In the genomic region with DNA sequence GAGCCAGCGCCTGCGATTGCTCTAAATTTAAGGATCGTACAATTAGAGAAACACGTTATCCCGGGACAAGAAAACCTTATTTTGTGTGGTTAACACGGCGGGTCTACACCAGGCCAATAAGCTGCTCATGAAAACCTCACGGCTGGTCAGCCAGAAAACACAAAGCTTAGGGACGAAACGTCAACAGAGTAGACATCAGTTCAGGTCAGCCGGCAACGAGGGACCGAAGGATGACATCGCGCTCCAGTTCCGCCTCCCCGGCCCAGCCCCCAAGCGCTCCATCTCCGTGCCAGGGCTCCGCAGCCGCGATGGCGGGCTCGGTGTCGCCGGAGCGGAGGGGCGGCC, we compare ENCODE assay signal across 8 cellular contexts. TPM values are rescaled to one million over a fixed set of nuclear protein-coding genes. Genes with fewer than 3 reads are reported as not detected.
DNase-seq lines count a peak whose midpoint lies in the region; ATAC-seq and TF ChIP-seq lines count a peak whose summit lies in the region.

No MANE protein-coding gene starts in this region.

- H3K9me3 ChIP-seq in HUES64 (ENCODE audit: insufficient read depth, low read depth, low read length) (no peaks in the 10 kb centered on the region), psoas muscle (no peaks in the 10 kb centered on the region)

- peak overlapping the region; percentile 82 for H3K9ac ChIP-seq in HUES64 (ENCODE audit: low read depth, low read length)

- H3K27ac ChIP-seq in HUES64 (ENCODE audit: low read depth, low read length) (peak overlapping the region; percentile 84; the same call in 1 of the 2 replicates), psoas muscle (peak overlapping the region; percentile 95)

- POLR2A ChIA-PET in activated CD8-positive, alpha-beta T cell treated with anti-CD3 and anti-CD28 coated beads for 36 hours (lab: Charles Lee), result interaction anchor here (1.0 to 1.2 kb wide), 3 partner anchors 10 to 357 kb away, joined by 3 to 6 read pairs (median 6); a partner anchor contains a TSS

- H3K9me3 Mint-ChIP-seq in Calu3 (ENCODE audit: low read depth, unreplicated experiment), result no peaks in the 10 kb centered on the region
- no peaks in the 10 kb centered on the region for H3K9me3 Mint-ChIP-seq in activated CD8-positive, alpha-beta T cell treated with anti-CD3 and anti-CD28 coated beads for 36 hours

- peaks cover 6% of the 10 kb centered on the region; the same call in 1 of the 2 replicates for H3K4me1 ChIP-seq in HUES64 (ENCODE audit: insufficient read depth, low read length)
- H3K4me1 ChIP-seq in psoas muscle, result peaks cover 31% of the 10 kb centered on the region

- BruUV-seq in Calu3 (replicated peaks; lab: Mats Ljungman, UMichigan), result no TSS peak

- H3K27me3 ChIP-seq in HUES64 (ENCODE audit: insufficient read depth, low read length) (no peaks in the 10 kb centered on the region), psoas muscle (ENCODE audit: insufficient read depth in 3 of 3, low read length in 2 of 3) (no peaks in the 10 kb centered on the region)

- H3K36me3 Mint-ChIP-seq in Calu3 (ENCODE audit: insufficient read depth, unreplicated experiment), result peaks cover 42% of the 10 kb centered on the region
- H3K36me3 Mint-ChIP-seq in activated CD8-positive, alpha-beta T cell treated with anti-CD3 and anti-CD28 coated beads for 36 hours (ENCODE audit: low read depth), result peaks cover 21% of the 10 kb centered on the region

- peak overlapping the region; percentile 81 for H3K4me3 Mint-ChIP-seq in Calu3 (ENCODE audit: low read depth, unreplicated experiment)
- peak overlapping the region; percentile 88 for H3K4me3 Mint-ChIP-seq in activated CD8-positive, alpha-beta T cell treated with anti-CD3 and anti-CD28 coated beads for 36 hours

- ATAC-seq in GM21423 (IDR thresholded peaks at IDR 0.05; ENCODE audit: unreplicated experiment) (peak; percentile 46), psoas muscle (peak in 3 of 4 donors; percentile 57 to 68 (median 64))
- ATAC-seq in activated CD8-positive, alpha-beta T cell treated with anti-CD3 and anti-CD28 coated beads for 36 hours, result peak; percentile 49

- under 1% methylated on average over 28 of the region's 28 CpGs for WGBS in HUES64
- WGBS in psoas muscle, 3 donors, result 0% methylated on average over 22 to 28 of the region's 28 CpGs

- H3K27me3 Mint-ChIP-seq in Calu3 (ENCODE audit: unreplicated experiment), result no peaks in the 10 kb centered on the region
- H3K27me3 Mint-ChIP-seq in activated CD8-positive, alpha-beta T cell treated with anti-CD3 and anti-CD28 coated beads for 36 hours, result no peaks in the 10 kb centered on the region

- H3K4me3 ChIP-seq in HUES64 (ENCODE audit: low read length) (peak overlapping the region; percentile 93), psoas muscle (peak overlapping the region; percentile 76)

- CTCF ChIA-PET in Calu3 (lab: Charles Lee), result interaction anchor here (1.3 kb wide), 1 partner anchor 363 kb away, joined by 3 read pairs; no protein-coding TSS in a partner anchor
- CTCF ChIA-PET in activated CD8-positive, alpha-beta T cell treated with anti-CD3 and anti-CD28 coated beads for 36 hours (lab: Charles Lee), result interaction anchor here (1.0 to 1.3 kb wide), 3 partner anchors 10 to 356 kb away, joined by 3 to 7 read pairs (median 4); a partner anchor contains a TSS

- peaks cover 37% of the 10 kb centered on the region for H3K36me3 ChIP-seq in HUES64 (ENCODE audit: insufficient read depth, low read length)
- H3K36me3 ChIP-seq in psoas muscle (ENCODE audit: insufficient read depth in 1 of 2, low read depth in 1 of 2), result peaks cover 4 to 43% of the 10 kb centered on the region in 2 donors

- TF ChIP-seq CTCF in Calu3 (IDR thresholded peaks at IDR 0.05; ENCODE audit: unreplicated experiment) (no peak), psoas muscle (IDR thresholded peaks at IDR 0.05) (no peak)
- TF ChIP-seq CTCF in activated CD8-positive, alpha-beta T cell treated with anti-CD3 and anti-CD28 coated beads for 36 hours (IDR thresholded peaks at IDR 0.05), result no peak

- peak overlapping the region; percentile 81 for H3K27ac Mint-ChIP-seq in Calu3 (ENCODE audit: unreplicated experiment)
- peak overlapping the region; percentile 96 for H3K27ac Mint-ChIP-seq in activated CD8-positive, alpha-beta T cell treated with anti-CD3 and anti-CD28 coated beads for 36 hours

- DNase-seq in Calu3, result no peak
- no peak for DNase-seq in activated CD8-positive, alpha-beta T cell treated with anti-CD3 and anti-CD28 coated beads for 36 hours
- peak; percentile 81 for DNase-seq in cardiac septum (ENCODE audit: low spot score)
- no peak for DNase-seq in psoas muscle
- no peak for DNase-seq in NK-92 treated with Interleukin-12 subunit alpha and Interleukin-12 subunit beta, amount 100 ng/mL, for 24 hours (lab: John Stamatoyannopoulos, UW)
- no peak for DNase-seq in NCI-H1092 (lab: John Stamatoyannopoulos, UW)

- intact Hi-C loops in Calu3 (cut with micrococcal nuclease; ENCODE audit: unreplicated experiment) (loop anchor here (5.0 kb wide), 1 partner anchor 71 kb away; a partner anchor contains a TSS), cardiac septum (cut with DNase I) (loop anchor here (5.0 kb wide), 1 partner anchor 359 kb away; no protein-coding TSS in a partner anchor), psoas muscle (cut with DNase I) (loop anchor here (2.0 to 10.0 kb wide), 3 partner anchors 107 to 357 kb away; a partner anchor contains a TSS)
- intact Hi-C loops in activated CD8-positive, alpha-beta T cell treated with anti-CD3 and anti-CD28 coated beads for 36 hours (cut with micrococcal nuclease), result loop anchor here (5.0 kb wide), 1 partner anchor 359 kb away; no protein-coding TSS in a partner anchor

- peaks cover 7% of the 10 kb centered on the region for H3K4me1 Mint-ChIP-seq in Calu3 (ENCODE audit: low read depth, unreplicated experiment)
- peaks cover 37% of the 10 kb centered on the region for H3K4me1 Mint-ChIP-seq in activated CD8-positive, alpha-beta T cell treated with anti-CD3 and anti-CD28 coated beads for 36 hours (ENCODE audit: low read depth)

RNA-seq across cellular contexts. Expression of a gene that starts 0.5 kb away (rescaled TPM):
- 44.1 and 48.8 TPM in 2 replicates for total RNA-seq in Calu3 (2022)
- 19.1 TPM for polyA plus RNA-seq in HUES64 (2013, experiment 1 of 2)
- 19.5 TPM for polyA plus RNA-seq in HUES64 (2013, experiment 2 of 2)
- total RNA-seq in activated CD8-positive, alpha-beta T cell treated with anti-CD3 and anti-CD28 coated beads for 36 hours, result 10 to 100 TPM; 37.8 to 38.5 TPM
- 45.0 TPM for total RNA-seq in cardiac septum
- total RNA-seq in psoas muscle, result 10 to 100 TPM; 34.8 to 46.9 (median 41.3) TPM
- 10 to 100 TPM; 30.4 to 69.6 (median 59.2) TPM for polyA plus RNA-seq in psoas muscle
